In genomic region chr6:137271245-137272183, GRCh38 we compare ENCODE assay signal across 1 cellular context.
TF ChIP-seq lines count a peak whose summit lies in the region.

No MANE protein-coding gene starts in this region.

TF ChIP-seq in IMR-90, 13 proteins besides CTCF, POLR2A, EP300 and RAD21 (continued from another document):
- TF ChIP-seq, protein P1, sequence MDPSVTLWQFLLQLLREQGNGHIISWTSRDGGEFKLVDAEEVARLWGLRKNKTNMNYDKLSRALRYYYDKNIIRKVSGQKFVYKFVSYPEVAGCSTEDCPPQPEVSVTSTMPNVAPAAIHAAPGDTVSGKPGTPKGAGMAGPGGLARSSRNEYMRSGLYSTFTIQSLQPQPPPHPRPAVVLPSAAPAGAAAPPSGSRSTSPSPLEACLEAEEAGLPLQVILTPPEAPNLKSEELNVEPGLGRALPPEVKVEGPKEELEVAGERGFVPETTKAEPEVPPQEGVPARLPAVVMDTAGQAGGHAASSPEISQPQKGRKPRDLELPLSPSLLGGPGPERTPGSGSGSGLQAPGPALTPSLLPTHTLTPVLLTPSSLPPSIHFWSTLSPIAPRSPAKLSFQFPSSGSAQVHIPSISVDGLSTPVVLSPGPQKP (IDR thresholded peaks at IDR 0.05; ENCODE audit: borderline replicate concordance, low read depth, low read length) = no peak
